16 cellular contexts compared by ENCODE assay signal in genomic region chr12:106625976-106626375, GRCh38. TPM values are rescaled to one million over a fixed set of nuclear protein-coding genes. Genes with fewer than 3 reads are reported as not detected.
DNase-seq lines count a peak whose midpoint lies in the region; TF ChIP-seq lines count a peak whose summit lies in the region.
"Had no signal": no experiment of that assay in that cellular context is flagged by ENCODE, and none has a peak within 500 bp of the region (broad histone marks: within the 10 kb centered on the region; RNA-seq: fewer than 3 reads in every experiment).

No MANE protein-coding gene starts in this region.

- peaks cover 13% of the 10 kb centered on the region for H3K9me3 Mint-ChIP-seq in neural progenitor cell
- peaks cover 13% of the 10 kb centered on the region for H3K9me3 Mint-ChIP-seq in type B pancreatic cell

- intact Hi-C loops in cardiac septum (cut with DNase I) (no loop called here), transverse colon (cut with DNase I; ENCODE audit: low total_unique reads) (no loop called here)

- H3K27me3 Mint-ChIP-seq in neural progenitor cell (ENCODE audit: insufficient read depth, low read depth), result peaks cover 2% of the 10 kb centered on the region
- H3K27me3 Mint-ChIP-seq in type B pancreatic cell, result no peaks in the 10 kb centered on the region

- H3K27me3 ChIP-seq in neural progenitor cell (no peaks in the 10 kb centered on the region), transverse colon (no peaks in the 10 kb centered on the region)
- no peaks in the 10 kb centered on the region for H3K27me3 ChIP-seq in effector memory CD4-positive, alpha-beta T cell (replicated peaks; ENCODE audit: control insufficient read depth, insufficient read depth, low read length, poor library complexity, severe bottlenecking)

- H3K36me3 ChIP-seq in neural progenitor cell, result no peaks in the 10 kb centered on the region
- no peaks in the 10 kb centered on the region for H3K36me3 ChIP-seq in effector memory CD4-positive, alpha-beta T cell (ENCODE audit: control insufficient read depth, insufficient read depth, low read length)
- H3K36me3 ChIP-seq in transverse colon, result no peaks in the 10 kb centered on the region

- no peak overlapping the region for H3K4me2 ChIP-seq in neural progenitor cell

- in situ Hi-C loops in transverse colon (cut with MboI; ENCODE audit: low pct_ligation_motif_present in 1 of 4, low pct_unique_long_range_greater_than_20kb in 1 of 4, low sequenced_read_pairs in 3 of 4), result no loop called here

- TF ChIP-seq POLR2A in transverse colon (IDR thresholded peaks at IDR 0.05), result no peak

- H3K27ac Mint-ChIP-seq in neural progenitor cell (peak overlapping the region; percentile 30), type B pancreatic cell (peak overlapping the region; percentile 6)
- H3K27ac Mint-ChIP-seq: H9 had no signal

- H3K27ac ChIP-seq in neural progenitor cell (no peak overlapping the region), transverse colon (no peak overlapping the region)
- no peak overlapping the region for H3K27ac ChIP-seq in effector memory CD4-positive, alpha-beta T cell (ENCODE audit: insufficient read depth, low read length, poor library complexity, severe bottlenecking)

- peak; percentile 17; the same call in 1 of the 2 replicates for TF ChIP-seq EP300 in Ishikawa (IDR thresholded peaks at IDR 0.05; ENCODE audit: borderline replicate concordance)
- TF ChIP-seq EP300 in transverse colon (IDR thresholded peaks at IDR 0.05; ENCODE audit: low read depth), result no peak

- H3K36me3 Mint-ChIP-seq in neural progenitor cell (peaks cover 53% of the 10 kb centered on the region), type B pancreatic cell (no peaks in the 10 kb centered on the region)
- H3K36me3 Mint-ChIP-seq: CD4-positive, alpha-beta memory T cell had no signal

- peaks cover 5% of the 10 kb centered on the region for H3K9me3 ChIP-seq in neural progenitor cell (ENCODE audit: low read depth)
- H3K9me3 ChIP-seq in effector memory CD4-positive, alpha-beta T cell (ENCODE audit: control insufficient read depth, low read length), result no peaks in the 10 kb centered on the region
- peaks cover 2% of the 10 kb centered on the region in 2 donors for H3K9me3 ChIP-seq in transverse colon

- H3K4me3 Mint-ChIP-seq in neural progenitor cell (no peak overlapping the region), type B pancreatic cell (no peak overlapping the region)
- H3K4me3 Mint-ChIP-seq: CD4-positive, alpha-beta memory T cell; H9 had no signal

- no peak for TF ChIP-seq RAD21 in Ishikawa (IDR thresholded peaks at IDR 0.05; ENCODE audit: low read depth)

- H3K4me1 ChIP-seq in neural progenitor cell (peaks cover 1% of the 10 kb centered on the region), transverse colon (no peaks in the 10 kb centered on the region)
- H3K4me1 ChIP-seq in effector memory CD4-positive, alpha-beta T cell (ENCODE audit: control insufficient read depth, insufficient read depth, low read length, poor library complexity, severe bottlenecking), result no peaks in the 10 kb centered on the region

- no peak overlapping the region for H3K9ac ChIP-seq in neural progenitor cell

- H3F3A ChIP-seq in neural progenitor cell (ENCODE audit: low read depth), result no peaks in the 10 kb centered on the region

- no peak overlapping the region for H2AFZ ChIP-seq in neural progenitor cell (replicated peaks)

- H4K20me1 ChIP-seq in neural progenitor cell (ENCODE audit: low read depth), result no peaks in the 10 kb centered on the region

- H3K4me3 ChIP-seq in epithelial cell of esophagus (ENCODE audit: low read length) (no peak overlapping the region), neural progenitor cell (no peak overlapping the region), transverse colon (no peak overlapping the region)
- no peak overlapping the region for H3K4me3 ChIP-seq in effector memory CD4-positive, alpha-beta T cell (ENCODE audit: insufficient read depth, low read depth, low read length, poor library complexity, severe bottlenecking)

- H3K4me1 Mint-ChIP-seq in neural progenitor cell (peaks cover 12% of the 10 kb centered on the region), type B pancreatic cell (ENCODE audit: unreplicated experiment) (peaks cover 5% of the 10 kb centered on the region)
- H3K4me1 Mint-ChIP-seq: CD4-positive, alpha-beta memory T cell had no signal

- H3K79me2 ChIP-seq in neural progenitor cell (ENCODE audit: low read depth), result no peaks in the 10 kb centered on the region

- no peak for TF ChIP-seq CTCF in epithelial cell of esophagus (IDR thresholded peaks at IDR 0.05; ENCODE audit: insufficient read depth, low read depth, low read length, missing control alignments)
- TF ChIP-seq CTCF in neural progenitor cell (IDR thresholded peaks at IDR 0.05), result no peak
- no peak for TF ChIP-seq CTCF in type B pancreatic cell (conservative IDR thresholded peaks at IDR 0.05)
- no peak for TF ChIP-seq CTCF in transverse colon (IDR thresholded peaks at IDR 0.05)

- DNase-seq in epithelial cell of esophagus (ENCODE audit: low read depth) (peak; percentile 71), neural progenitor cell (ENCODE audit: low spot score) (no peak), type B pancreatic cell (ENCODE audit: extremely low spot score, unreplicated experiment) (no peak), cardiac septum (ENCODE audit: low spot score) (no peak), transverse colon (no peak)
- no peak for DNase-seq in effector memory CD4-positive, alpha-beta T cell
- DNase-seq: C1 segment of cervical spinal cord; CD4-positive, alpha-beta memory T cell; COR-L47; DMS153; DND-41; H9 had no signal

TF ChIP-seq in Ishikawa, 13 proteins besides CTCF, POLR2A, EP300 and RAD21:
- TF ChIP-seq, protein P1, sequence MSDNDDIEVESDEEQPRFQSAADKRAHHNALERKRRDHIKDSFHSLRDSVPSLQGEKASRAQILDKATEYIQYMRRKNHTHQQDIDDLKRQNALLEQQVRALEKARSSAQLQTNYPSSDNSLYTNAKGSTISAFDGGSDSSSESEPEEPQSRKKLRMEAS (IDR thresholded peaks at IDR 0.05), result no peak
- TF ChIP-seq ZBTB7A (IDR thresholded peaks at IDR 0.05; ENCODE audit: low read depth) (no peak), FOXM1 (IDR thresholded peaks at IDR 0.05; ENCODE audit: borderline replicate concordance, low read depth) (no peak), TEAD4 (IDR thresholded peaks at IDR 0.05) (peak; percentile 14; the same call in 1 of the 2 replicates)

RNA-seq across cellular contexts. Expression of gene RFX4, which starts 43.2 kb away (rescaled TPM):
- total RNA-seq in neural progenitor cell (ENCODE audit: low replicate concordance) (0.22 and 3.4 TPM in 2 replicates), type B pancreatic cell (ENCODE audit: low replicate concordance) (0.29 and 25.4 TPM in 2 replicates), cardiac septum (not detected), transverse colon (not detected)
- total RNA-seq: A172; A673; CD4-positive, alpha-beta memory T cell; H4 had no signal
